In genomic region chr3:152417181-152417580, GRCh38 we compare ENCODE assay signal across 13 cellular contexts.
DNase-seq lines count a peak whose midpoint lies in the region; ATAC-seq and TF ChIP-seq lines count a peak whose summit lies in the region.
"Had no signal": no experiment of that assay in that cellular context is flagged by ENCODE, and none has a peak within 500 bp of the region (broad histone marks: within the 10 kb centered on the region; RNA-seq: fewer than 3 reads in every experiment).

No MANE protein-coding gene starts in this region.

- H3K36me3 Mint-ChIP-seq in activated naive CD4-positive, alpha-beta T cell treated with anti-CD3 and anti-CD28 coated beads for 36 hours (ENCODE audit: low read depth) = peaks cover 64% of the 10 kb centered on the region
- H3K36me3 Mint-ChIP-seq in T-cell = peaks cover 79% of the 10 kb centered on the region

- POLR2A ChIA-PET in T-cell (lab: Charles Lee) = no interaction called here

- no peak for DNase-seq in activated naive CD4-positive, alpha-beta T cell treated with anti-CD3 and anti-CD28 coated beads for 36 hours
- no peak for DNase-seq in activated naive CD4-positive, alpha-beta T cell treated with anti-CD3 and anti-CD28 coated beads, Interleukin-2, amount 50 U/mL, for 16 hours
- DNase-seq in T-cell (no peak), foreskin fibroblast (peak; percentile 18 to 39), gastrocnemius medialis (no peak), erythroblast (lab: John Stamatoyannopoulos, UW) (no peak)
- DNase-seq: caudate nucleus, DMS53, NCI-H1105, NCI-H345, OCI-M1 had no signal

- no peak overlapping the region for H3K4me3 Mint-ChIP-seq in activated naive CD4-positive, alpha-beta T cell treated with anti-CD3 and anti-CD28 coated beads for 36 hours
- no peak overlapping the region for H3K4me3 Mint-ChIP-seq in T-cell

- H3K36me3 ChIP-seq in gastrocnemius medialis = peaks cover 2 to 68% of the 10 kb centered on the region in 2 donors

- no peak for TF ChIP-seq POLR2A in gastrocnemius medialis (IDR thresholded peaks at IDR 0.05)
- no peak for TF ChIP-seq POLR2A in erythroblast (IDR thresholded peaks at IDR 0.05; ENCODE audit: low read length)

- ATAC-seq in T-cell (replicated peaks in 1 of 4) = no peak
- ATAC-seq in gastrocnemius medialis = no peak
- no peak for ATAC-seq in GM18502 (IDR thresholded peaks at IDR 0.05; ENCODE audit: poor library complexity, unreplicated experiment)
- no peak for ATAC-seq in HG02759 (IDR thresholded peaks at IDR 0.05; ENCODE audit: unreplicated experiment)

- no peak for TF ChIP-seq CTCF in foreskin fibroblast (IDR thresholded peaks at IDR 0.05; ENCODE audit: low read depth, low read length)
- TF ChIP-seq CTCF in gastrocnemius medialis (IDR thresholded peaks at IDR 0.05 in 4 of 5, conservative IDR thresholded peaks at IDR 0.05 in 1 of 5) = no peak

- H3K9me3 Mint-ChIP-seq in activated naive CD4-positive, alpha-beta T cell treated with anti-CD3 and anti-CD28 coated beads for 36 hours = peaks cover 8% of the 10 kb centered on the region
- peaks cover 3 to 6% (median 4%) of the 10 kb centered on the region in 3 donors for H3K9me3 Mint-ChIP-seq in T-cell

- H3K27ac Mint-ChIP-seq in activated naive CD4-positive, alpha-beta T cell treated with anti-CD3 and anti-CD28 coated beads for 36 hours = peak overlapping the region; percentile 65
- H3K27ac Mint-ChIP-seq in T-cell = peak overlapping the region; percentile 57 to 74

- H3K9me3 ChIP-seq in gastrocnemius medialis = no peaks in the 10 kb centered on the region

- in situ Hi-C loops in gastrocnemius medialis (cut with MboI; ENCODE audit: low sequenced_read_pairs in 4 of 4) = no loop called here

- no peak overlapping the region for H3K4me3 ChIP-seq in foreskin fibroblast (ENCODE audit: low read depth in 1 of 2, low read length in 2 of 2)
- H3K4me3 ChIP-seq in gastrocnemius medialis = no peak overlapping the region

- intact Hi-C loops in activated naive CD4-positive, alpha-beta T cell treated with anti-CD3 and anti-CD28 coated beads for 36 hours (cut with micrococcal nuclease) = no loop called here
- intact Hi-C loops in gastrocnemius medialis (cut with DNase I; ENCODE audit: low total_unique reads) = no loop called here

- peak overlapping the region; percentile 70 to 96 (median 94) for H3K27ac ChIP-seq in gastrocnemius medialis

- CTCF ChIA-PET in activated naive CD4-positive, alpha-beta T cell treated with anti-CD3 and anti-CD28 coated beads for 36 hours (lab: Charles Lee) = interaction anchor here (1.5 kb wide), 1 partner anchor 8 kb away, joined by 7 read pairs; no protein-coding TSS in a partner anchor
- CTCF ChIA-PET in T-cell (lab: Charles Lee) = interaction anchor here in 1 of 2 donors (0.6 kb wide), 1 partner anchor 96 kb away, joined by 3 read pairs; no protein-coding TSS in a partner anchor

- H3K4me1 ChIP-seq in gastrocnemius medialis = peaks cover 30 to 45% of the 10 kb centered on the region in 2 donors

- H3K27me3 Mint-ChIP-seq in activated naive CD4-positive, alpha-beta T cell treated with anti-CD3 and anti-CD28 coated beads for 36 hours (ENCODE audit: low read depth) = no peaks in the 10 kb centered on the region
- H3K27me3 Mint-ChIP-seq in T-cell = no peaks in the 10 kb centered on the region

- H3K27me3 ChIP-seq in gastrocnemius medialis = no peaks in the 10 kb centered on the region

- peaks cover 71% of the 10 kb centered on the region for H3K4me1 Mint-ChIP-seq in activated naive CD4-positive, alpha-beta T cell treated with anti-CD3 and anti-CD28 coated beads for 36 hours (ENCODE audit: low read depth)
- H3K4me1 Mint-ChIP-seq in T-cell = peaks cover 59 to 79% (median 74%) of the 10 kb centered on the region in 3 donors

Comparison
In these comparisons a context has a peak if more than half of its experiments do, and no peak if none do; other contexts are left out.
1. DNase-seq: peak in foreskin fibroblast (2 of 2); none in activated naive CD4-positive, alpha-beta T cell treated with anti-CD3 and anti-CD28 coated beads for 36 hours (single experiment), activated naive CD4-positive, alpha-beta T cell treated with anti-CD3 and anti-CD28 coated beads, Interleukin-2, amount 50 U/mL, for 16 hours (single experiment), T-cell (0 of 34), gastrocnemius medialis (0 of 2) and erythroblast (0 of 2).